Comparison of ENCODE assay signal across 1 cellular context in genomic region chr7:44678468-44679179, GRCh38.
A peak's percentile ranks its signal among the peaks of the same experiment; 100 is the strongest.
TF ChIP-seq lines count a peak whose summit lies in the region.

No MANE protein-coding gene starts in this region.

TF ChIP-seq in HepG2, 621 proteins besides CTCF, POLR2A, EP300 and RAD21 (continued from another document):
- TF ChIP-seq HNF1B (CRISPR knock-in tag; IDR thresholded peaks at IDR 0.05), result peak; percentile 24; the same call in 1 of the 2 replicates
- peak in 1 of 2 experiments; percentile 59; a peak in 1 of 4 replicates for TF ChIP-seq ATF4 (CRISPR knock-in tag; IDR thresholded peaks at IDR 0.05)
- TF ChIP-seq MED8 (CRISPR knock-in tag; IDR thresholded peaks at IDR 0.05; ENCODE audit: insufficient replicate concordance), result no peak
- TF ChIP-seq ZNF225 (CRISPR knock-in tag; IDR thresholded peaks at IDR 0.05), result no peak
- TF ChIP-seq ZXDC (CRISPR knock-in tag; IDR thresholded peaks at IDR 0.05), result no peak
- no peak for TF ChIP-seq CREBL2 (CRISPR knock-in tag; IDR thresholded peaks at IDR 0.05; ENCODE audit: borderline replicate concordance)
- peak; percentile 55; the same call in 1 of the 2 replicates for TF ChIP-seq NFKBIZ (CRISPR knock-in tag; IDR thresholded peaks at IDR 0.05)
- TF ChIP-seq ZSCAN5A (CRISPR knock-in tag; IDR thresholded peaks at IDR 0.05; ENCODE audit: borderline replicate concordance), result no peak
- 0 out of 4 replicates have a peak, but pooled peaks of 1 of the 2 experiments have one; percentile 26 for TF ChIP-seq HMGXB4 (CRISPR knock-in tag; IDR thresholded peaks at IDR 0.05; ENCODE audit: borderline replicate concordance in 1 of 2, low read depth in 1 of 2)
- TF ChIP-seq CEBPB (IDR thresholded peaks at IDR 0.05; ENCODE audit: borderline replicate concordance, low read depth, low read length), result peak; percentile 95
- peak; percentile 31; the same call in 1 of the 2 replicates for TF ChIP-seq FOXJ3 (CRISPR knock-in tag; IDR thresholded peaks at IDR 0.05; ENCODE audit: borderline replicate concordance)
- peak; percentile 64 for TF ChIP-seq HNF4A (CRISPR knock-in tag; IDR thresholded peaks at IDR 0.05)
- peak; percentile 52; the same call in 1 of the 2 replicates for TF ChIP-seq ZGPAT (CRISPR knock-in tag; IDR thresholded peaks at IDR 0.05)
- peak; percentile 73 for TF ChIP-seq ZNF644 (CRISPR knock-in tag; IDR thresholded peaks at IDR 0.05; ENCODE audit: low read depth)
- 0 out of 2 replicates have a peak, but pooled peaks have one; percentile 51 for TF ChIP-seq PAXIP1 (CRISPR knock-in tag; conservative IDR thresholded peaks at IDR 0.05)
- 0 out of 2 replicates have a peak, but pooled peaks have one; percentile 12 for TF ChIP-seq PATZ1 (CRISPR knock-in tag; IDR thresholded peaks at IDR 0.05)
TF ChIP-seq in HepG2: peak in this region for 96.
